ENCODE assay signal across 23 cellular contexts in the genomic region with DNA sequence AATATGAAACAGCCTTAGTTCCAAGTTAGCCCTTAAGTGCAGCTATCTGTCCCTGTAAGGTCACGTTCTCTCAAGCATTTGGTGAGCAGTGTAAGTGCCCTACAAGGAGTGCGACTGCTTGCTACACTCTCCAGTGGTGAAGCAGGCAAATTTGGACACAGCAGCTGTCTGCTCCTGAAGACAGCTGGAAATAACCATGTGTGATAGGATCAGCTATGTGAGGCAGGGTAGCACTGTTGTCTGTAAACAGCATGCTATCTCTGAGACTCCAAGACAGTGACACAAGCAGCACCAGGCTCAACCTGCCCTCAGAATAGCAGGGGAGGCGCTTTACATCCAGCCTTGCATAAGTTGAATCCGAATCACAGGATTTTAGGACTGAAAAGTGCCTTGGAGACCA.
A peak's percentile ranks its signal among the peaks of the same experiment; 100 is the strongest.
DNase-seq lines count a peak whose midpoint lies in the region; ATAC-seq and TF ChIP-seq lines count a peak whose summit lies in the region.
"Had no signal": no experiment of that assay in that cellular context is flagged by ENCODE, and none has a peak within 500 bp of the region (broad histone marks: within the 10 kb centered on the region; RNA-seq: fewer than 3 reads in every experiment).

No MANE protein-coding gene starts in this region.

- peak; percentile 60 to 95 (median 89) for ATAC-seq in heart left ventricle
- ATAC-seq in HG03135 (IDR thresholded peaks at IDR 0.05; ENCODE audit: unreplicated experiment), result no peak
- no peak for ATAC-seq in HG03342 (IDR thresholded peaks at IDR 0.05; ENCODE audit: unreplicated experiment)
- ATAC-seq: naive thymus-derived CD4-positive, alpha-beta T cell had no signal

- H3K9me3 ChIP-seq in BE2C, result no peaks in the 10 kb centered on the region
- H3K9me3 ChIP-seq in SJCRH30 (replicated peaks), result no peaks in the 10 kb centered on the region
- no peaks in the 10 kb centered on the region for H3K9me3 ChIP-seq in heart left ventricle
- H3K9me3 ChIP-seq: BLaER1, spleen had no signal

- H3K4me1 ChIP-seq in BE2C (peaks cover 29% of the 10 kb centered on the region), SJCRH30 (peaks cover 22% of the 10 kb centered on the region), heart left ventricle (peaks cover 0 to 18% (median 5%) of the 10 kb centered on the region in 12 donors)
- H3K4me1 ChIP-seq: spleen had no signal

- H3K27me3 ChIP-seq in BE2C (no peaks in the 10 kb centered on the region), SJCRH30 (no peaks in the 10 kb centered on the region), heart left ventricle (no peaks in the 10 kb centered on the region)
- H3K27me3 ChIP-seq: BLaER1, spleen had no signal

- DNase-seq in BE2C (peak; percentile 60), SJCRH30 (peak; percentile 82 to 92), heart left ventricle (peak in 2 of 5 donors; percentile 32 to 48), myocyte (ENCODE audit: low read depth) (peak; percentile 85), NCI-H187 treated with DMSO at 0.1 percent for 48 hours (lab: John Stamatoyannopoulos, UW) (no peak), NOMO-1 (lab: John Stamatoyannopoulos, UW; ENCODE audit: unreplicated experiment in 2 of 2) (no peak)
- DNase-seq: activated CD4-positive, alpha-beta T cell treated with anti-CD3 and anti-CD28 coated beads, Interleukin-2, amount 50 U/mL, for 48 hours; activated CD4-positive, CD25-positive, alpha-beta regulatory T cell; activated naive CD4-positive, alpha-beta T cell treated with Interleukin-2 at 50 U/mL for 16 hours; effector CD4-positive, alpha-beta T cell; GF-D8; glutamatergic neuron; naive thymus-derived CD4-positive, alpha-beta T cell; NCI-H1436; NCI-H345; NCI-H774; occipital lobe; spleen; SW 1271; T-helper 9 cell had no signal

- WGBS in heart left ventricle, 4 donors, result 48 to 61% (median 56%) methylated on average over 4 of the region's 4 CpGs

- TF ChIP-seq CTCF in BE2C (IDR thresholded peaks at IDR 0.05; ENCODE audit: low read depth, low read length) (0 out of 2 replicates have a peak, but pooled peaks have one; percentile 3), heart left ventricle (IDR thresholded peaks at IDR 0.05) (no peak)

- H3K27ac ChIP-seq in SJCRH30 (peak overlapping the region; percentile 23), heart left ventricle (peak overlapping the region in 7 of 12 donors; percentile 29 to 60 (median 52))
- H3K27ac ChIP-seq: BLaER1, spleen had no signal

- H3K4me3 ChIP-seq in BE2C (ENCODE audit: low read depth, low read length) (peak overlapping the region; percentile 5; the same call in 1 of the 2 replicates), SJCRH30 (0 out of 2 replicates have a peak overlapping the region, but pooled peaks have one; percentile 6), heart left ventricle (no peak overlapping the region)
- H3K4me3 ChIP-seq: BLaER1, spleen had no signal

- H3K36me3 ChIP-seq in BE2C, result no peaks in the 10 kb centered on the region
- H3K36me3 ChIP-seq in SJCRH30, result no peaks in the 10 kb centered on the region
- no peaks in the 10 kb centered on the region for H3K36me3 ChIP-seq in heart left ventricle
- H3K36me3 ChIP-seq: BLaER1, spleen had no signal

- no peak for TF ChIP-seq POLR2A in heart left ventricle (IDR thresholded peaks at IDR 0.05)

- intact Hi-C loops in heart left ventricle (cut with DNase I), result no loop called here

Comparison
In these comparisons a context has a peak if more than half of its experiments do, and no peak if none do; other contexts are left out.
1. DNase-seq: peak in BE2C (single experiment), SJCRH30 (2 of 2) and myocyte (single experiment); none in NCI-H187 treated with DMSO at 0.1 percent for 48 hours (single experiment) and NOMO-1 (0 of 2).
2. H3K4me3 ChIP-seq: peak in BE2C (single experiment) and SJCRH30 (single experiment); none in heart left ventricle (0 of 12).
3. ATAC-seq: peak in heart left ventricle (4 of 4); none in HG03135 (single experiment) and HG03342 (single experiment).